In genomic region chrX:129737921-129738320, GRCh38 we compare ENCODE assay signal across 11 cellular contexts. TPM values are rescaled to one million over a fixed set of nuclear protein-coding genes. Genes with fewer than 3 reads are reported as not detected.
A peak's percentile ranks its signal among the peaks of the same experiment; 100 is the strongest.
DNase-seq lines count a peak whose midpoint lies in the region; ATAC-seq and TF ChIP-seq lines count a peak whose summit lies in the region.
"Had no signal": no experiment of that assay in that cellular context is flagged by ENCODE, and none has a peak within 500 bp of the region (broad histone marks: within the 10 kb centered on the region; RNA-seq: fewer than 3 reads in every experiment).

No MANE protein-coding gene starts in this region.

- no peak overlapping the region for H2AK5ac ChIP-seq in mesendoderm (ENCODE audit: low read length)

- H3K4ac ChIP-seq in mesendoderm (ENCODE audit: low read depth, low read length) = no peak overlapping the region

- no peaks in the 10 kb centered on the region for H3K27me3 ChIP-seq in mesendoderm (ENCODE audit: insufficient read depth, low read length, poor library complexity)
- no peaks in the 10 kb centered on the region for H3K27me3 ChIP-seq in CD8-positive, alpha-beta T cell (ENCODE audit: insufficient read depth, low read length)

- no peak overlapping the region for H3K23ac ChIP-seq in mesendoderm (ENCODE audit: low read length)

- H4K5ac ChIP-seq in mesendoderm (ENCODE audit: low read length) = no peak overlapping the region

- H3K4me3 Mint-ChIP-seq in stimulated activated naive B cell treated with anti-CD40 and anti-IgM and Interleukin-4, amounts not matched to agents 10 μg/mL and 1 μg/mL and 100 μg/mL, for 72 hours = peak overlapping the region; percentile 10 to 30
- no peak overlapping the region for H3K4me3 Mint-ChIP-seq in CD8-positive, alpha-beta T cell

- no peak overlapping the region for H2BK15ac ChIP-seq in mesendoderm (replicated peaks; ENCODE audit: low read depth)

- DNase-seq in DMS53 (lab: John Stamatoyannopoulos, UW) (peak; percentile 37), DMS53 treated with DMSO at 0.1 percent for 48 hours (lab: John Stamatoyannopoulos, UW; ENCODE audit: unreplicated experiment) (no peak), SIG-M5 (lab: John Stamatoyannopoulos, UW) (peak; percentile 3), Right ventricle myocardium superior (no peak), mesendoderm (no peak)
- peak; percentile 52 for DNase-seq in stimulated activated naive B cell treated with anti-CD40 and anti-IgM and Interleukin-4, amounts not matched to agents 10 μg/mL and 1 μg/mL and 100 μg/mL, for 72 hours
- DNase-seq in CD8-positive, alpha-beta T cell = no peak
- DNase-seq: amniotic stem cell, T-helper 9 cell had no signal

- no peaks in the 10 kb centered on the region for H3K79me2 ChIP-seq in mesendoderm (ENCODE audit: control insufficient read depth, insufficient read depth, low read length)

- H3K9me3 ChIP-seq in CD8-positive, alpha-beta T cell (ENCODE audit: low read length) = no peaks in the 10 kb centered on the region

- ATAC-seq in Right ventricle myocardium superior (ENCODE audit: poor library complexity) = peak; percentile 45
- peak; percentile 91 to 93 for ATAC-seq in stimulated activated naive B cell treated with anti-CD40 and anti-IgM and Interleukin-4, amounts not matched to agents 10 μg/mL and 1 μg/mL and 100 μg/mL, for 72 hours (replicated peaks)
- no peak for ATAC-seq in GM18873 (IDR thresholded peaks at IDR 0.05; ENCODE audit: low FRiP score, unreplicated experiment)
- ATAC-seq in CD8-positive, alpha-beta T cell = no peak

- H3K4me3 ChIP-seq in mesendoderm (ENCODE audit: low read length) = no peak overlapping the region
- no peak overlapping the region for H3K4me3 ChIP-seq in CD8-positive, alpha-beta T cell (ENCODE audit: low read depth, low read length)

- no peak overlapping the region for H3K56ac ChIP-seq in mesendoderm (ENCODE audit: low read length)

- H3K9me3 Mint-ChIP-seq in stimulated activated naive B cell treated with anti-CD40 and anti-IgM and Interleukin-4, amounts not matched to agents 10 μg/mL and 1 μg/mL and 100 μg/mL, for 72 hours = no peaks in the 10 kb centered on the region
- no peaks in the 10 kb centered on the region for H3K9me3 Mint-ChIP-seq in CD8-positive, alpha-beta T cell

- no peak overlapping the region for H3K9ac ChIP-seq in mesendoderm (ENCODE audit: low read length)

- H3K27me3 Mint-ChIP-seq in stimulated activated naive B cell treated with anti-CD40 and anti-IgM and Interleukin-4, amounts not matched to agents 10 μg/mL and 1 μg/mL and 100 μg/mL, for 72 hours = peaks cover 0 to 7% of the 10 kb centered on the region in 2 donors
- no peaks in the 10 kb centered on the region for H3K27me3 Mint-ChIP-seq in CD8-positive, alpha-beta T cell (ENCODE audit: low read depth)

- no peak overlapping the region for H2BK5ac ChIP-seq in mesendoderm (ENCODE audit: low read length)

- no CpG with 5 or more reads among the region's 5 CpGs for WGBS in mesendoderm (ENCODE audit: extremely low coverage, insufficient coverage, low lambda C conversion rate)

- intact Hi-C loops in Right ventricle myocardium superior (cut with DNase I) = no loop called here
- intact Hi-C loops in CD8-positive, alpha-beta T cell (cut with DNase I, micrococcal nuclease) = loop anchor here (5.0 to 10.0 kb wide), 3 partner anchors 61 to 64 kb away; no protein-coding TSS in a partner anchor

- POLR2A ChIA-PET in CD8-positive, alpha-beta T cell (lab: Charles Lee) = no interaction called here

- no peak overlapping the region for H3K4me2 ChIP-seq in mesendoderm (ENCODE audit: low read length)

- no peak overlapping the region for H3K27ac ChIP-seq in mesendoderm (ENCODE audit: low read depth, low read length)
- H3K27ac ChIP-seq in CD8-positive, alpha-beta T cell (ENCODE audit: low read depth, low read length) = no peak overlapping the region
- H3K27ac ChIP-seq: 22Rv1 had no signal

- H3K36me3 Mint-ChIP-seq in stimulated activated naive B cell treated with anti-CD40 and anti-IgM and Interleukin-4, amounts not matched to agents 10 μg/mL and 1 μg/mL and 100 μg/mL, for 72 hours = no peaks in the 10 kb centered on the region
- H3K36me3 Mint-ChIP-seq in CD8-positive, alpha-beta T cell = no peaks in the 10 kb centered on the region

- CTCF ChIA-PET in CD8-positive, alpha-beta T cell (lab: Charles Lee) = interaction anchor here (1.1 to 2.1 kb wide), 2 partner anchors 9 to 12 kb away, joined by 3 to 6 read pairs; no protein-coding TSS in a partner anchor

- no peak for TF ChIP-seq CTCF in CD8-positive, alpha-beta T cell (IDR thresholded peaks at IDR 0.05)

- no peak overlapping the region for H2BK120ac ChIP-seq in mesendoderm (ENCODE audit: low read depth, low read length)

- H3K4me1 ChIP-seq in mesendoderm (ENCODE audit: control insufficient read depth, low read depth, low read length) = no peaks in the 10 kb centered on the region
- H3K4me1 ChIP-seq in CD8-positive, alpha-beta T cell (ENCODE audit: insufficient read depth, low read length) = peaks cover 17% of the 10 kb centered on the region

- H3K18ac ChIP-seq in mesendoderm (ENCODE audit: low read length) = no peak overlapping the region

- no peaks in the 10 kb centered on the region for H3K79me1 ChIP-seq in mesendoderm (ENCODE audit: low read length)

- H4K8ac ChIP-seq in mesendoderm (ENCODE audit: low read depth, low read length) = no peak overlapping the region

- peaks cover 33 to 57% of the 10 kb centered on the region in 2 donors for H3K4me1 Mint-ChIP-seq in stimulated activated naive B cell treated with anti-CD40 and anti-IgM and Interleukin-4, amounts not matched to agents 10 μg/mL and 1 μg/mL and 100 μg/mL, for 72 hours
- peaks cover 22% of the 10 kb centered on the region for H3K4me1 Mint-ChIP-seq in CD8-positive, alpha-beta T cell (ENCODE audit: low read depth)

- H3K36me3 ChIP-seq in mesendoderm (ENCODE audit: control insufficient read depth, insufficient read depth, low read length) = no peaks in the 10 kb centered on the region
- H3K36me3 ChIP-seq in CD8-positive, alpha-beta T cell (ENCODE audit: insufficient read depth, low read length) = no peaks in the 10 kb centered on the region

- H3K27ac Mint-ChIP-seq in stimulated activated naive B cell treated with anti-CD40 and anti-IgM and Interleukin-4, amounts not matched to agents 10 μg/mL and 1 μg/mL and 100 μg/mL, for 72 hours = peak overlapping the region; percentile 82
- no peak overlapping the region for H3K27ac Mint-ChIP-seq in CD8-positive, alpha-beta T cell

RNA-seq across cellular contexts. Expression of gene XPNPEP2, which starts 0.9 kb away (rescaled TPM):
- 0.73 TPM for total RNA-seq in Right ventricle myocardium superior
- polyA plus RNA-seq in mesendoderm (2013, experiment 1 of 2) = 0.22 TPM
- 0.10 TPM for polyA plus RNA-seq in mesendoderm (2013, experiment 2 of 2)
- total RNA-seq in CD8-positive, alpha-beta T cell = under 1 TPM; 0.22 to 0.24 TPM

RNA-seq across cellular contexts. Expression of gene SASH3, which starts 41.8 kb away (rescaled TPM):
- 2.2 TPM for total RNA-seq in Right ventricle myocardium superior
- not detected for polyA plus RNA-seq in mesendoderm (2013, experiment 1 of 2)
- not detected for polyA plus RNA-seq in mesendoderm (2013, experiment 2 of 2)
- total RNA-seq in CD8-positive, alpha-beta T cell = 10 to 100 TPM; 76.7 to 76.8 TPM

Comparison
In these comparisons a context has a peak if more than half of its experiments do, and no peak if none do; other contexts are left out.
1. DNase-seq: peak in DMS53 (single experiment), SIG-M5 (single experiment) and stimulated activated naive B cell treated with anti-CD40 and anti-IgM and Interleukin-4, amounts not matched to agents 10 μg/mL and 1 μg/mL and 100 μg/mL, for 72 hours (single experiment); none in DMS53 treated with DMSO at 0.1 percent for 48 hours (single experiment), Right ventricle myocardium superior (single experiment), mesendoderm (single experiment) and CD8-positive, alpha-beta T cell (0 of 7).
2. ATAC-seq: peak in Right ventricle myocardium superior (single experiment) and stimulated activated naive B cell treated with anti-CD40 and anti-IgM and Interleukin-4, amounts not matched to agents 10 μg/mL and 1 μg/mL and 100 μg/mL, for 72 hours (2 of 2); none in GM18873 (single experiment) and CD8-positive, alpha-beta T cell (single experiment).
3. RNA of gene SASH3, which starts 41.8 kb away (total RNA-seq): 76.7 to 76.8 TPM in CD8-positive, alpha-beta T cell; 2.2 TPM in Right ventricle myocardium superior (single experiment); every median in the first group is over 10 times any median in the second.